In genomic region chr3:64844558-64844957, GRCh38 we compare ENCODE assay signal across 27 cellular contexts.
"Had no signal": no experiment of that assay in that cellular context is flagged by ENCODE, and none has a peak within 500 bp of the region (broad histone marks: within the 10 kb centered on the region; RNA-seq: fewer than 3 reads in every experiment).

No MANE protein-coding gene starts in this region.

- H3K27ac Mint-ChIP-seq: neural progenitor cell; progenitor cell of endocrine pancreas; stimulated activated effector memory CD8-positive, alpha-beta T cell treated with anti-CD3 and anti-CD28 coated beads, Interleukin-12 subunit alpha, Interleukin-12 subunit beta, amount 100 ng/mL, for 72 hours; stimulated activated naive B cell treated with anti-CD40 and anti-IgM and Interleukin-4, amounts not matched to agents 10 μg/mL and 1 μg/mL and 100 μg/mL, for 72 hours; stimulated activated naive CD8-positive, alpha-beta T cell treated with anti-CD3 and anti-CD28 coated beads, Interleukin-15, Interleukin-2, amounts not matched to agents 100 ng/mL and 50 ng/mL, for 24 hours had no signal

- FAIRE-seq: small intestine had no signal

- H3K4me1 ChIP-seq: neural progenitor cell, parathyroid adenoma, right lobe of liver, thyroid gland, upper lobe of left lung, vagina had no signal

- DNase-seq: occipital lobe; ovary; posterior cingulate gyrus; psoas muscle; right cardiac atrium; right lobe of liver; sigmoid colon; small intestine; stimulated activated CD4-positive, alpha-beta T cell treated with anti-CD3 and anti-CD28 coated beads, Interleukin-15, amount 100 ng/mL, for 24 hours; stimulated activated CD4-positive, alpha-beta T cell treated with anti-CD3 and anti-CD28 coated beads, Interleukin-2, amount 100 ng/mL, for 24 hours; stimulated activated CD4-positive, alpha-beta T cell treated with anti-CD3 and anti-CD28 coated beads, Interleukin-2, amount 100 ng/mL, for 48 hours; stimulated activated CD4-positive, alpha-beta T cell treated with anti-CD3 and anti-CD28 coated beads, Interleukin-4, amount 100 ng/mL, for 24 hours; stimulated activated naive B cell treated with anti-CD40 and anti-IgM and Interleukin-4, amounts not matched to agents 10 μg/mL and 1 μg/mL and 100 μg/mL, for 72 hours; stimulated activated naive CD4-positive, alpha-beta T cell treated with Interleukin-2 at 50 U/mL for 16 hours; stomach; thyroid gland; trophoblast cell; upper lobe of left lung had no signal

- H2AFZ ChIP-seq: neural progenitor cell, parathyroid adenoma had no signal

- H3K27ac ChIP-seq: neural progenitor cell, ovary, parathyroid adenoma, psoas muscle, right lobe of liver, sigmoid colon, stomach, thoracic aorta, thyroid gland, tibial nerve, upper lobe of left lung, vagina had no signal

- H3K36me3 ChIP-seq: neural progenitor cell, ovary, right lobe of liver, sigmoid colon, stomach, thoracic aorta, thyroid gland, tibial nerve, upper lobe of left lung, vagina had no signal

- H3K4me3 Mint-ChIP-seq: nephron; neural progenitor cell; stimulated activated effector memory CD8-positive, alpha-beta T cell treated with anti-CD3 and anti-CD28 coated beads, Interleukin-12 subunit alpha, Interleukin-12 subunit beta, amount 100 ng/mL, for 72 hours; stimulated activated naive B cell treated with anti-CD40 and anti-IgM and Interleukin-4, amounts not matched to agents 10 μg/mL and 1 μg/mL and 100 μg/mL, for 72 hours; stimulated activated naive CD8-positive, alpha-beta T cell treated with anti-CD3 and anti-CD28 coated beads, Interleukin-15, Interleukin-2, amounts not matched to agents 100 ng/mL and 50 ng/mL, for 24 hours had no signal

- H3K9ac ChIP-seq: neural progenitor cell, parathyroid adenoma had no signal

- H3K9me3 ChIP-seq: ovary, psoas muscle, right lobe of liver, sigmoid colon, stomach, thoracic aorta, thyroid gland, tibial nerve, upper lobe of left lung, vagina had no signal

- ATAC-seq: psoas muscle; right cardiac atrium; right lobe of liver; stimulated activated effector memory CD8-positive, alpha-beta T cell treated with anti-CD3 and anti-CD28 coated beads, Interleukin-12 subunit alpha, Interleukin-12 subunit beta, amount 100 ng/mL, for 72 hours; stimulated activated naive B cell treated with anti-CD40 and anti-IgM and Interleukin-4, amounts not matched to agents 10 μg/mL and 1 μg/mL and 100 μg/mL, for 72 hours had no signal

- H3K79me2 ChIP-seq: parathyroid adenoma had no signal

- H3K36me3 Mint-ChIP-seq: neural progenitor cell; stimulated activated effector memory CD8-positive, alpha-beta T cell treated with anti-CD3 and anti-CD28 coated beads, Interleukin-12 subunit alpha, Interleukin-12 subunit beta, amount 100 ng/mL, for 72 hours had no signal

- H3K4me1 Mint-ChIP-seq: stimulated activated effector memory CD8-positive, alpha-beta T cell treated with anti-CD3 and anti-CD28 coated beads, Interleukin-12 subunit alpha, Interleukin-12 subunit beta, amount 100 ng/mL, for 72 hours; stimulated activated naive B cell treated with anti-CD40 and anti-IgM and Interleukin-4, amounts not matched to agents 10 μg/mL and 1 μg/mL and 100 μg/mL, for 72 hours had no signal

- H3K4me3 ChIP-seq: neural progenitor cell, ovary, psoas muscle, right lobe of liver, sigmoid colon, stomach, thoracic aorta, thyroid gland, tibial nerve, upper lobe of left lung, vagina had no signal

- H3K27me3 Mint-ChIP-seq: progenitor cell of endocrine pancreas; stimulated activated naive B cell treated with anti-CD40 and anti-IgM and Interleukin-4, amounts not matched to agents 10 μg/mL and 1 μg/mL and 100 μg/mL, for 72 hours; stimulated activated naive CD8-positive, alpha-beta T cell treated with anti-CD3 and anti-CD28 coated beads, Interleukin-15, Interleukin-2, amounts not matched to agents 100 ng/mL and 50 ng/mL, for 24 hours had no signal

- H3K4me2 ChIP-seq: neural progenitor cell had no signal

- H3K27me3 ChIP-seq: neural progenitor cell, ovary, right lobe of liver, sigmoid colon, stomach, thyroid gland, tibial nerve, upper lobe of left lung, vagina had no signal

- H3K9me3 Mint-ChIP-seq: nephron; neural progenitor cell; stimulated activated naive CD8-positive, alpha-beta T cell treated with anti-CD3 and anti-CD28 coated beads, Interleukin-15, Interleukin-2, amounts not matched to agents 100 ng/mL and 50 ng/mL, for 24 hours had no signal
